9 cellular contexts compared by ENCODE assay signal in genomic region chr15:62344806-62345539, GRCh38. TPM values are rescaled to one million over a fixed set of nuclear protein-coding genes. Genes with fewer than 3 reads are reported as not detected.
DNase-seq lines count a peak whose midpoint lies in the region; ATAC-seq, FAIRE-seq and TF ChIP-seq lines count a peak whose summit lies in the region.
"Had no signal": no experiment of that assay in that cellular context is flagged by ENCODE, and none has a peak within 500 bp of the region (broad histone marks: within the 10 kb centered on the region; RNA-seq: fewer than 3 reads in every experiment).

No MANE protein-coding gene starts in this region.

- H3K4me3 ChIP-seq in CD4-positive, alpha-beta memory T cell (ENCODE audit: low read length in 2 of 2), result no peak overlapping the region
- H3K4me3 ChIP-seq in H1 (ENCODE audit: extremely low read depth in 1 of 4, insufficient read depth in 2 of 4, low read depth in 3 of 4, low read length in 4 of 4), result peak overlapping the region in 1 of 4 experiments; percentile 41; a peak in 1 of 8 replicates
- H3K4me3 ChIP-seq in suprapubic skin, result peak overlapping the region; percentile 26
- H3K4me3 ChIP-seq: SK-N-MC had no signal

- H3K23me2 ChIP-seq in H9 (ENCODE audit: insufficient read length, low read depth, low read length, poor library complexity, severe bottlenecking) (no peaks in the 10 kb centered on the region), H1 (ENCODE audit: low read depth, low read length) (no peaks in the 10 kb centered on the region)

- H4K20me1 ChIP-seq in H9 (ENCODE audit: control insufficient read depth, insufficient read depth, insufficient read length) (peaks cover 2% of the 10 kb centered on the region), H1 (replicated peaks in 1 of 2; ENCODE audit: control insufficient read depth in 1 of 2, insufficient read depth in 2 of 2, low read length in 2 of 2) (no peaks in the 10 kb centered on the region)

- POLR2A ChIA-PET in CD4-positive, alpha-beta memory T cell (lab: Charles Lee; ENCODE audit: partially characterized antibody), result no interaction called here
- POLR2A ChIA-PET in activated CD4-positive, alpha-beta memory T cell treated with anti-CD3 and anti-CD28 coated beads for 36 hours (lab: Charles Lee), result no interaction called here
- POLR2A ChIA-PET in H1 (lab: Charles Lee; ENCODE audit: partially characterized antibody), result no interaction called here

- H3K9me3 Mint-ChIP-seq in CD4-positive, alpha-beta memory T cell, result peaks cover 0 to 5% (median 0%) of the 10 kb centered on the region in 8 donors
- H3K9me3 Mint-ChIP-seq in H9 (no peaks in the 10 kb centered on the region), naive B cell (peaks cover 0 to 14% (median 5%) of the 10 kb centered on the region in 7 donors)
- H3K9me3 Mint-ChIP-seq in activated CD4-positive, alpha-beta memory T cell treated with anti-CD3 and anti-CD28 coated beads for 36 hours, result peaks cover 2% of the 10 kb centered on the region

- TF ChIP-seq RAD21 in H1 (IDR thresholded peaks at IDR 0.05 in 1 of 2, conservative IDR thresholded peaks at IDR 0.05 in 1 of 2; ENCODE audit: low read depth in 2 of 2, low read length in 2 of 2), result peak; percentile 72 to 85

- H2BK12ac ChIP-seq in H9 (ENCODE audit: insufficient read length, low read depth, low read length) (no peak overlapping the region), H1 (ENCODE audit: low read depth, low read length) (no peak overlapping the region)

- no peaks in the 10 kb centered on the region for H3K36me3 ChIP-seq in CD4-positive, alpha-beta memory T cell (ENCODE audit: insufficient read depth, low read length)
- H3K36me3 ChIP-seq in H1 (ENCODE audit: control insufficient read depth in 2 of 4, insufficient read depth in 4 of 4, low read length in 3 of 4), result no peaks in the 10 kb centered on the region
- no peaks in the 10 kb centered on the region for H3K36me3 ChIP-seq in suprapubic skin

- H3K4ac ChIP-seq in H9 (ENCODE audit: low read depth, low read length) (no peak overlapping the region), H1 (replicated peaks; ENCODE audit: insufficient read length, low read depth, low read length) (no peak overlapping the region)

- intact Hi-C loops in CD4-positive, alpha-beta memory T cell (cut with micrococcal nuclease), result no loop called here
- intact Hi-C loops in activated CD4-positive, alpha-beta memory T cell treated with anti-CD3 and anti-CD28 coated beads for 36 hours (cut with micrococcal nuclease), result no loop called here

- TF ChIP-seq CTCF in H9 (conservative IDR thresholded peaks at IDR 0.05) (peak; percentile 86), H1 (IDR thresholded peaks at IDR 0.05; ENCODE audit: control extremely low read depth in 1 of 3, insufficient read depth in 1 of 3, low read depth in 1 of 3, low read length in 3 of 3) (peak; percentile 75 to 93 (median 80)), suprapubic skin (IDR thresholded peaks at IDR 0.05) (peak; percentile 28 to 59)

- ATAC-seq in naive B cell (ENCODE audit: low read depth in 2 of 2) (peak in 1 of 2 donors; percentile 45), HG02571 (IDR thresholded peaks at IDR 0.05; ENCODE audit: unreplicated experiment) (no peak)

- peak; percentile 97 for FAIRE-seq in H1 (lab: Jason Lieb, UNC)

- peaks cover 0 to 5% of the 10 kb centered on the region in 2 donors for H3K27me3 Mint-ChIP-seq in CD4-positive, alpha-beta memory T cell
- H3K27me3 Mint-ChIP-seq in H9 (ENCODE audit: low read depth), result no peaks in the 10 kb centered on the region; the same call in 1 of the 2 replicates
- no peaks in the 10 kb centered on the region for H3K27me3 Mint-ChIP-seq in activated CD4-positive, alpha-beta memory T cell treated with anti-CD3 and anti-CD28 coated beads for 36 hours
- H3K27me3 Mint-ChIP-seq in naive B cell, result peaks cover 0 to 5% (median 0%) of the 10 kb centered on the region in 3 donors

- no peaks in the 10 kb centered on the region for H3K27me3 ChIP-seq in CD4-positive, alpha-beta memory T cell (ENCODE audit: insufficient read depth, low read length)
- H3K27me3 ChIP-seq in H9 (ENCODE audit: insufficient read depth, low read length) (no peaks in the 10 kb centered on the region), H1 (replicated peaks in 1 of 4; ENCODE audit: control insufficient read depth in 3 of 4, extremely low read depth in 1 of 4, insufficient read depth in 3 of 4, low read length in 3 of 4) (no peaks in the 10 kb centered on the region), suprapubic skin (no peaks in the 10 kb centered on the region)

- no peak overlapping the region for H3T11ph ChIP-seq in H9 (ENCODE audit: low read length)

- H3K9ac ChIP-seq in H9 (ENCODE audit: extremely low read depth, insufficient read length, low read length), result no peak overlapping the region
- H3K9ac ChIP-seq in H1 (replicated peaks in 1 of 4; ENCODE audit: extremely low read depth in 1 of 4, low read depth in 3 of 4, low read length in 3 of 4), result no peak overlapping the region

- H3K9me3 ChIP-seq in CD4-positive, alpha-beta memory T cell (ENCODE audit: control insufficient read depth in 1 of 2, low read length in 2 of 2), result no peaks in the 10 kb centered on the region
- H3K9me3 ChIP-seq in H9 (ENCODE audit: control insufficient read depth, low read depth, low read length), result no peaks in the 10 kb centered on the region
- peaks cover 0 to 3% of the 10 kb centered on the region in 2 experiments; a peak in 1 of 4 replicates for H3K9me3 ChIP-seq in H1 (ENCODE audit: insufficient read depth in 2 of 2, low read depth in 1 of 2, low read length in 1 of 2)
- H3K9me3 ChIP-seq in suprapubic skin, result no peaks in the 10 kb centered on the region

- H2AK5ac ChIP-seq in H9 (ENCODE audit: insufficient read length, low read length) (no peak overlapping the region), H1 (ENCODE audit: low read depth, low read length) (no peak overlapping the region)

- H3K4me3 Mint-ChIP-seq in CD4-positive, alpha-beta memory T cell, result peak overlapping the region; percentile 74 to 88 (median 83)
- H3K4me3 Mint-ChIP-seq in H9 (peak overlapping the region; percentile 50 to 58), naive B cell (peak overlapping the region in 5 of 8 donors; percentile 17 to 84 (median 75))
- peak overlapping the region; percentile 55 for H3K4me3 Mint-ChIP-seq in activated CD4-positive, alpha-beta memory T cell treated with anti-CD3 and anti-CD28 coated beads for 36 hours

- CTCF ChIA-PET in CD4-positive, alpha-beta memory T cell (lab: Charles Lee; ENCODE audit: partially characterized antibody), result interaction anchor here (2.4 kb wide), 1 partner anchor 9 kb away, joined by 13 read pairs; no protein-coding TSS in a partner anchor
- CTCF ChIA-PET in activated CD4-positive, alpha-beta memory T cell treated with anti-CD3 and anti-CD28 coated beads for 36 hours (lab: Charles Lee), result interaction anchor here (0.6 to 1.0 kb wide), 3 partner anchors 257 to 631 kb away, joined by 3 to 4 read pairs (median 3); no protein-coding TSS in a partner anchor
- CTCF ChIA-PET in H1 (lab: Charles Lee; ENCODE audit: partially characterized antibody), result interaction anchor here (0.6 to 2.7 kb wide), 19 partner anchors 9 to 396 kb away, joined by 3 to 16 read pairs (median 4); partner anchors contain the start of gene C2CD4A

- H3K56ac ChIP-seq in H9 (ENCODE audit: insufficient read length, low read depth, low read length), result no peak overlapping the region
- no peak overlapping the region for H3K56ac ChIP-seq in H1 (replicated peaks; ENCODE audit: insufficient read length, low read depth, low read length)

- H3K14ac ChIP-seq in H9 (ENCODE audit: insufficient read depth, low read length) (no peak overlapping the region), H1 (ENCODE audit: insufficient read length) (no peak overlapping the region)

- WGBS in H9 (ENCODE audit: extremely low coverage, insufficient read length, low lambda C conversion rate), result no CpG with 5 or more reads among the region's 21 CpGs
- WGBS in H1 (ENCODE audit: extremely low coverage in 1 of 2, insufficient coverage in 1 of 2, insufficient read length in 1 of 2, insufficient replicate concordance in 2 of 2, low coverage in 1 of 2, low lambda C conversion rate in 2 of 2, missing lambda C conversion rate in 1 of 2), 2 experiments, result 23% methylated on average over 21 of the region's 21 CpGs; no CpG with 5 or more reads in 1 of the 2 experiments
- 62% methylated on average over 21 of the region's 21 CpGs for WGBS in suprapubic skin

- H2AFZ ChIP-seq in H9 (ENCODE audit: low read length) (no peak overlapping the region), H1 (ENCODE audit: low read length) (peak overlapping the region; percentile 92)

- TF ChIP-seq EP300 in H1 (IDR thresholded peaks at IDR 0.05; ENCODE audit: borderline replicate concordance in 1 of 2, low read depth in 2 of 2, low read length in 2 of 2) (no peak), suprapubic skin (IDR thresholded peaks at IDR 0.05) (no peak)

- H3K79me2 ChIP-seq in H9 (ENCODE audit: insufficient read depth, low read length), result no peaks in the 10 kb centered on the region
- H3K79me2 ChIP-seq in H1 (ENCODE audit: control insufficient read depth in 1 of 2, insufficient read depth in 2 of 2, low read length in 2 of 2), result no peaks in the 10 kb centered on the region

- H4K91ac ChIP-seq in H9 (ENCODE audit: insufficient read length, low read depth, low read length) (no peak overlapping the region), H1 (replicated peaks; ENCODE audit: insufficient read length, low read length) (no peak overlapping the region)

- H3K4me2 ChIP-seq in H9 (ENCODE audit: insufficient read depth, insufficient read length, low read length) (peak overlapping the region; percentile 58), H1 (ENCODE audit: insufficient read depth in 1 of 2, low read depth in 2 of 2, low read length in 2 of 2) (peak overlapping the region; percentile 32 to 53; a peak in 3 of 4 replicates)

- no peak overlapping the region for H4K5ac ChIP-seq in H9 (ENCODE audit: insufficient read length, low read depth, low read length)
- no peak overlapping the region for H4K5ac ChIP-seq in H1 (ENCODE audit: insufficient read length, low read depth, low read length)

- H2BK15ac ChIP-seq in H9 (ENCODE audit: low read depth, low read length) (no peak overlapping the region), H1 (ENCODE audit: low read length) (no peak overlapping the region)

- H2BK120ac ChIP-seq in H9 (ENCODE audit: low read depth, low read length, poor library complexity, severe bottlenecking) (no peak overlapping the region), H1 (replicated peaks; ENCODE audit: low read depth, low read length) (no peak overlapping the region)

- no peak overlapping the region for H3K27ac ChIP-seq in CD4-positive, alpha-beta memory T cell (ENCODE audit: low read depth, low read length)
- no peak overlapping the region for H3K27ac ChIP-seq in H9 (ENCODE audit: insufficient read length, low read depth, low read length)
- H3K27ac ChIP-seq in H1 (ENCODE audit: low read depth, low read length), result no peak overlapping the region
- H3K27ac ChIP-seq in suprapubic skin, result no peak overlapping the region
- H3K27ac ChIP-seq: SK-N-MC had no signal

- H3K18ac ChIP-seq in H9 (ENCODE audit: insufficient read length, low read depth, low read length) (no peak overlapping the region), H1 (ENCODE audit: extremely low read depth, low read length) (no peak overlapping the region; the same call in 1 of the 2 replicates)

- TF ChIP-seq POLR2A in H1 (IDR thresholded peaks at IDR 0.05; ENCODE audit: control extremely low read depth in 1 of 2, low read depth in 2 of 2, low read length in 2 of 2) (no peak), suprapubic skin (IDR thresholded peaks at IDR 0.05) (no peak)

- no peak overlapping the region for H2BK5ac ChIP-seq in H9 (ENCODE audit: insufficient read length, low read length)
- no peak overlapping the region for H2BK5ac ChIP-seq in H1 (ENCODE audit: low read depth, low read length)

- H2BK20ac ChIP-seq in H9 (ENCODE audit: low read depth, low read length, poor library complexity, severe bottlenecking) (no peak overlapping the region), H1 (ENCODE audit: low read length) (no peak overlapping the region)

- H3K4me1 Mint-ChIP-seq in CD4-positive, alpha-beta memory T cell, result peaks cover 7% of the 10 kb centered on the region in 4 donors
- peaks cover 5 to 7% of the 10 kb centered on the region in 2 experiments for H3K4me1 Mint-ChIP-seq in H9
- H3K4me1 Mint-ChIP-seq in activated CD4-positive, alpha-beta memory T cell treated with anti-CD3 and anti-CD28 coated beads for 36 hours (ENCODE audit: low read depth), result peaks cover 7% of the 10 kb centered on the region
- H3K4me1 Mint-ChIP-seq in naive B cell, result peaks cover 0 to 5% (median 4%) of the 10 kb centered on the region in 3 donors

- H3K36me3 Mint-ChIP-seq in CD4-positive, alpha-beta memory T cell, result no peaks in the 10 kb centered on the region
- H3K36me3 Mint-ChIP-seq in H9 (ENCODE audit: insufficient read depth in 1 of 3, low read depth in 3 of 3) (0 out of 7 replicates have a peak, but pooled peaks cover 0 to 2% (median 0%) of the 10 kb centered on the region in 3 experiments), naive B cell (no peaks in the 10 kb centered on the region)
- no peaks in the 10 kb centered on the region for H3K36me3 Mint-ChIP-seq in activated CD4-positive, alpha-beta memory T cell treated with anti-CD3 and anti-CD28 coated beads for 36 hours

- no peak overlapping the region for H3K23ac ChIP-seq in H9 (ENCODE audit: insufficient read length, low read depth, low read length)
- no peak overlapping the region for H3K23ac ChIP-seq in H1 (ENCODE audit: insufficient read length)

- peak overlapping the region in 6 of 7 donors; percentile 33 to 87 (median 82) for H3K27ac Mint-ChIP-seq in CD4-positive, alpha-beta memory T cell
- H3K27ac Mint-ChIP-seq in H9 (0 out of 7 replicates have a peak overlapping the region, but pooled peaks of 1 of the 3 experiments have one; percentile 5), naive B cell (peak overlapping the region in 2 of 6 donors; percentile 23 to 86)
- peak overlapping the region; percentile 26 for H3K27ac Mint-ChIP-seq in activated CD4-positive, alpha-beta memory T cell treated with anti-CD3 and anti-CD28 coated beads for 36 hours

- no peak overlapping the region for H4K8ac ChIP-seq in H9 (replicated peaks; ENCODE audit: insufficient read length, low read depth, low read length)
- H4K8ac ChIP-seq in H1 (ENCODE audit: extremely low read depth, insufficient read depth, low read length), result no peak overlapping the region

- H3K79me1 ChIP-seq in H9 (ENCODE audit: insufficient read depth, low read depth, low read length, poor library complexity, severe bottlenecking) (no peaks in the 10 kb centered on the region), H1 (ENCODE audit: low read depth, low read length) (no peaks in the 10 kb centered on the region)

- peak; percentile 61 to 70 (median 68) for DNase-seq in CD4-positive, alpha-beta memory T cell
- DNase-seq in H9 (peak; percentile 87), NCI-H2171 treated with DMSO at 0.1 percent for 48 hours (lab: John Stamatoyannopoulos, UW) (peak; percentile 44), H1 (ENCODE audit: low read depth in 1 of 2, low spot score in 2 of 2) (peak; percentile 60 to 75), naive B cell (peak; percentile 25), suprapubic skin (ENCODE audit: low spot score in 2 of 2) (no peak)
- DNase-seq in activated CD4-positive, alpha-beta memory T cell treated with anti-CD3 and anti-CD28 coated beads for 36 hours, result peak; percentile 68

- no peaks in the 10 kb centered on the region for H3K4me1 ChIP-seq in CD4-positive, alpha-beta memory T cell (ENCODE audit: insufficient read depth, low read length)
- no peaks in the 10 kb centered on the region for H3K4me1 ChIP-seq in H9 (ENCODE audit: insufficient read depth, low read length)
- no peaks in the 10 kb centered on the region for H3K4me1 ChIP-seq in H1 (replicated peaks in 1 of 4; ENCODE audit: control insufficient read depth in 3 of 4, insufficient read depth in 4 of 4, low read length in 3 of 4)
- H3K4me1 ChIP-seq in suprapubic skin, result no peaks in the 10 kb centered on the region

RNA-seq across cellular contexts. Expression of gene TLN2, which starts 45.4 kb away (rescaled TPM):
- total RNA-seq in CD4-positive, alpha-beta memory T cell, result 1 to 10 TPM in 1 of 2 experiments, under 1 TPM in 1; 0.75 to 1.7 TPM
- polyA plus RNA-seq in CD4-positive, alpha-beta memory T cell, result 1 to 10 TPM in 1 of 2 donors, not detected in 1; 1.6 TPM
- 12.9 and 15.7 TPM in 2 replicates for total RNA-seq in H9 (2021)
- 1 to 10 TPM; 2.3 to 3.2 TPM for total RNA-seq in activated CD4-positive, alpha-beta memory T cell treated with anti-CD3 and anti-CD28 coated beads for 36 hours
- 24.2 and 24.7 TPM in 2 replicates for total RNA-seq in H1 (2021; fragmentation: NEBNext Ultra II Directional; extraction: Animal tissue kit (Norgen Biotek cat#: 25700))
- polyA plus RNA-seq in H1 (2011; rRNA removed), result 7.4 and 9.5 TPM in 2 replicates
- polyA plus RNA-seq in H1 (2011; cell fraction: cytosol; rRNA removed), result 7.5 TPM
- polyA plus RNA-seq in H1 (2011; cell fraction: nucleus; rRNA removed), result 22.3 TPM
- 10.3 to 13.4 TPM (median 11.9 TPM) in 4 replicates for polyA plus RNA-seq in H1 (2012, experiment 1 of 2)
- 2.6 TPM for polyA plus RNA-seq in H1 (2012, experiment 2 of 2)
- polyA plus RNA-seq in H1 (2013, experiment 1 of 2), result 7.3 TPM
- polyA plus RNA-seq in H1 (2013, experiment 2 of 2), result 7.0 TPM
- polyA minus RNA-seq in H1 (2011; rRNA and poly(A)+ RNA removed), result 35.1 and 37.5 TPM in 2 replicates
- polyA minus RNA-seq in H1 (2011; cell fraction: cytosol; rRNA and poly(A)+ RNA removed), result 17.6 TPM
- polyA minus RNA-seq in H1 (2011; cell fraction: nucleus; rRNA and poly(A)+ RNA removed), result 36.5 TPM
- polyA plus RNA-seq in naive B cell (ENCODE audit: low read depth in 6 of 6), result under 1 TPM in 2 of 6 donors, not detected in 4; 0.04 to 0.12 TPM
- 10 to 100 TPM in 3 of 4 donors, 1 to 10 TPM in 1; 6.0 to 15.8 (median 11.3) TPM for total RNA-seq in suprapubic skin

Comparison
In these comparisons a context has a peak if more than half of its experiments do, and no peak if none do; other contexts are left out.
1. DNase-seq: peak in CD4-positive, alpha-beta memory T cell (5 of 5), H9 (single experiment), NCI-H2171 treated with DMSO at 0.1 percent for 48 hours (single experiment), activated CD4-positive, alpha-beta memory T cell treated with anti-CD3 and anti-CD28 coated beads for 36 hours (single experiment), H1 (2 of 2) and naive B cell (single experiment); none in suprapubic skin (0 of 2).
2. Peak in every context shown above with its lines, with median percentiles within 50 percentile points of each other: H3K4me3 Mint-ChIP-seq and CTCF ChIP-seq.